Comparison of ENCODE assay signal across 15 cellular contexts in the genomic region with DNA sequence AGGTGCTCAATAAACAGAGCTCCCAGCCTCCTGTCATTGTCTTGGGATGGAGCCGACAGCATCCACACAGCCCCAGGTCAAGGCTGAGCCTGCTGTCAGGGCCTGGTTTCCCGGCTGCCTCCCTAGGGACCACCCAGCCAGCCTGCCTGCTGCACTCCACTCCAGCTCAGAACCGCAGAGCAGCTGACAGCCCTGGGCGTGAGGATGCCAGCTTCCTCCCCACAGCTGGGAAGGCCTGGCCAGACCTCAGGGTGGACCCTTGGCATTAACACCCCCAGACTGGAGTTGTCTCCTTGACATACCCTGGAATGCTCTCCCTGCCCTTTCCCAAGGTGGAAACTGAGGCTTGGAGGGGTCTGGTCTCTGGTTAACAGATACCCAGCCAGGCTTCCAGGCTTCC.
"Had no signal": no experiment of that assay in that cellular context is flagged by ENCODE, and none has a peak within 500 bp of the region (broad histone marks: within the 10 kb centered on the region; RNA-seq: fewer than 3 reads in every experiment).

No MANE protein-coding gene starts in this region.

- H3K9ac ChIP-seq: parathyroid adenoma had no signal

- H3K79me2 ChIP-seq: parathyroid adenoma had no signal

- H2AFZ ChIP-seq: parathyroid adenoma had no signal

- H3K4me3 ChIP-seq: lung, skin epidermis, tibial artery, vagina had no signal

- FAIRE-seq: islet of Langerhans had no signal

- H3K4me1 ChIP-seq: parathyroid adenoma, tibial artery, vagina had no signal

- H3K27ac ChIP-seq: neutrophil, parathyroid adenoma, skin epidermis, tibial artery, vagina had no signal

- H3K27me3 ChIP-seq: neutrophil, vagina had no signal

- H3K36me3 ChIP-seq: neutrophil, tibial artery, vagina had no signal

- H3K9me3 ChIP-seq: neutrophil, vagina had no signal

- DNase-seq: activated CD4-positive, alpha-beta T cell treated with anti-CD3 and anti-CD28 coated beads, Interleukin-2, amount 50 U/mL, for 1 hour; activated CD8-positive, alpha-beta memory T cell treated with anti-CD3 and anti-CD28 coated beads for 24 hours; activated naive CD4-positive, alpha-beta T cell treated with anti-CD3 and anti-CD28 coated beads for 36 hours; activated naive CD8-positive, alpha-beta T cell treated with anti-CD3 and anti-CD28 coated beads, Interleukin-2, amount 50 U/mL, for 24 hours; naive thymus-derived CD4-positive, alpha-beta T cell; stimulated activated CD4-positive, alpha-beta T cell treated with anti-CD3 and anti-CD28 coated beads, Interleukin-15, amount 100 ng/mL, for 24 hours; stimulated activated CD4-positive, alpha-beta T cell treated with anti-CD3 and anti-CD28 coated beads, Interleukin-4, amount 100 ng/mL, for 1 hour; stimulated activated naive CD4-positive, alpha-beta T cell; tibial artery had no signal
